15 cellular contexts compared by ENCODE assay signal in the genomic region with DNA sequence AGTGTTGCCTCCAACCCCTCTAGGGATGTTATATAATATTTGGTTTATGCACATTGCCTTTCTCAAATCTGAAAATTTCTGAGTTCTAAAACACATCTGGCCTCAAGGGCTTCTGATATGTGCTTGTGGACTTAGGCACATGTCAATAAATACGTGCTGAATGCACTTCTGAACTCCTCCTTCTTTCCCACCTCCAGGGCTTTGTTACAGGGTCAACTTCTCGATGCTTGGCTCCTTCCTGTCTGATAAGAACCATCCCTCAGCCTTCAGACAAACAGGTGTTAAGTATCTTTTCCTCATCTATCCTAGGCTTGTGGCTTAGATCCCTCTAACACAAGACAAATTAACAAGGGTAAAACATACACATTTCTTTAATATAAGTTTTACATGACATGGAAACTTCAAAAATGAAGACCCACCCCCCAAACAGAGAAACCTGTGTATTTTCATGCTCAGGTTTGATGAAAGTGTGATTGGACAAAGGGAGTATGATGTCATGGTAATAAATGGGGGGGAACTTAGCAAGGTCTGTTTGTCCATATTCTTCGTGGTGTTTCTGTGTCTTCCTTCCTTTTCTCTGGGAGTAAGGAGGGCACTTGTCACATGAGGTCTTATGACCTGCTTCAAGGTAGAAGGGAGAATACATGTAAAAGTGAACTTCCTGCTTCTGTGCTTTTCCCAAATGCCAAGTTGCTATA.
"Had no signal": no experiment of that assay in that cellular context is flagged by ENCODE, and none has a peak within 500 bp of the region (broad histone marks: within the 10 kb centered on the region; RNA-seq: fewer than 3 reads in every experiment).

No MANE protein-coding gene starts in this region.

- H3K27me3 Mint-ChIP-seq: activated CD4-positive, alpha-beta T cell treated with anti-CD3 and anti-CD28 coated beads, Interleukin-2, amount 10 ng/mL, durations not matched to agents 7 days and 5 days; activated naive CD8-positive, alpha-beta T cell; central memory CD8-positive, alpha-beta T cell had no signal

- H3K4me3 Mint-ChIP-seq: activated CD4-positive, alpha-beta T cell treated with anti-CD3 and anti-CD28 coated beads, Interleukin-2, amount 10 ng/mL, durations not matched to agents 7 days and 5 days; activated naive CD8-positive, alpha-beta T cell; brain; central memory CD8-positive, alpha-beta T cell; mesothelial cell of epicardium; WTC11 had no signal

- H3K27ac Mint-ChIP-seq: activated CD4-positive, alpha-beta T cell treated with anti-CD3 and anti-CD28 coated beads, Interleukin-2, amount 10 ng/mL, durations not matched to agents 7 days and 5 days; activated naive CD8-positive, alpha-beta T cell; mesothelial cell of epicardium; WTC11 had no signal

- H3K27ac ChIP-seq: skin epidermis, tibial nerve had no signal

- H3K4me3 ChIP-seq: skin epidermis, tibial nerve had no signal

- H3K36me3 ChIP-seq: tibial nerve had no signal

- H3K27me3 ChIP-seq: tibial nerve had no signal

- DNase-seq: activated CD4-positive, alpha-beta T cell treated with anti-CD3 and anti-CD28 coated beads, Interleukin-2, amount 10 ng/mL, durations not matched to agents 7 days and 5 days; activated T-cell treated with anti-CD3 and anti-CD28 coated beads, Interleukin-2, amount 50 U/mL, for 1 hour; amygdala; cortex of kidney; effector memory CD4-positive, alpha-beta T cell; hippocampal formation; posterior cingulate gyrus; T-helper 1 cell had no signal

- ATAC-seq: WTC11 had no signal
